In the genomic region with DNA sequence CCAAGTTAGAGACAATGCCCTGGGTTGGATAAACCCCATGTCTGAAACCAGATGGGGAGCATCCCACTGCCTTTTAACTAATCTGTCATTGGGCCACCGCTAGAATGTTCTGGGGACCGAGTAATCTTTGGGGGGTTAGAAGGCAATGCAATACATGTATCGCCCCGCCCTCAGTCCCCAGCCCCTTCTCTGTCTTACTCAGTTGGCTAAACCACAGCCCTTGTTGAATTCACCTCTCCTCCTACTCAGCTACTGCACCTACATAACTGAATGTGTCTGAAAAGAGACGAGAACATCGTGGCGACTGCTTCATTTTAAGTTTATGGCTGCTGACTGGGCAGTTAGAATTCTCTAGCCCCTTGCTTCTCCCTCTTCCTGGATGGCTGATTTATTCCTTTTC, we compare ENCODE assay signal across 20 cellular contexts. TPM values are rescaled to one million over a fixed set of nuclear protein-coding genes. Genes with fewer than 3 reads are reported as not detected.
DNase-seq lines count a peak whose midpoint lies in the region; ATAC-seq lines count a peak whose summit lies in the region.
"Had no signal": no experiment of that assay in that cellular context is flagged by ENCODE, and none has a peak within 500 bp of the region (broad histone marks: within the 10 kb centered on the region; RNA-seq: fewer than 3 reads in every experiment).

No MANE protein-coding gene starts in this region.

- peak; percentile 61 for DNase-seq in activated CD4-positive, alpha-beta memory T cell treated with anti-CD3 and anti-CD28 coated beads for 36 hours
- DNase-seq in activated CD4-positive, alpha-beta memory T cell treated with anti-CD3 and anti-CD28 coated beads, Interleukin-2, amount 10 ng/mL, durations not matched to agents 7 days and 5 days, result no peak
- peak; percentile 32 for DNase-seq in activated naive CD4-positive, alpha-beta T cell treated with Interleukin-2 at 50 U/mL for 16 hours
- DNase-seq in activated naive CD4-positive, alpha-beta T cell treated with anti-CD3 and anti-CD28 coated beads, Interleukin-2, amount 10 ng/mL, durations not matched to agents 7 days and 5 days, result no peak
- DNase-seq in stimulated activated naive CD8-positive, alpha-beta T cell treated with anti-CD3 and anti-CD28 coated beads, Interleukin-15, amount 100 ng/mL, for 72 hours, result no peak
- DNase-seq: BE2C; C1 segment of cervical spinal cord; CD4-positive, CD25-positive, alpha-beta regulatory T cell; CD8-positive, alpha-beta memory T cell; COR-L47; DMS 273 treated with DMSO at 0.1 percent for 48 hours; DND-41; EL; H7 had no signal

- no peaks in the 10 kb centered on the region for H3K36me3 Mint-ChIP-seq in activated CD4-positive, alpha-beta memory T cell treated with anti-CD3 and anti-CD28 coated beads for 36 hours
- H3K36me3 Mint-ChIP-seq in activated CD4-positive, alpha-beta memory T cell treated with anti-CD3 and anti-CD28 coated beads, Interleukin-2, amount 10 ng/mL, durations not matched to agents 7 days and 5 days (ENCODE audit: low read depth), result peaks cover 3% of the 10 kb centered on the region
- H3K36me3 Mint-ChIP-seq in activated naive CD4-positive, alpha-beta T cell treated with anti-CD3 and anti-CD28 coated beads, Interleukin-2, amount 10 ng/mL, durations not matched to agents 7 days and 5 days, result no peaks in the 10 kb centered on the region
- peaks cover 15% of the 10 kb centered on the region for H3K36me3 Mint-ChIP-seq in activated T-helper 17 cell treated with anti-CD3 and anti-CD28 coated beads, Interleukin-2, amount 50 U/mL, for 72 hours (ENCODE audit: low read depth)
- H3K36me3 Mint-ChIP-seq: CD4-positive, CD25-positive, alpha-beta regulatory T cell had no signal

- H3K4me3 Mint-ChIP-seq in activated CD4-positive, alpha-beta memory T cell treated with anti-CD3 and anti-CD28 coated beads for 36 hours, result no peak overlapping the region
- H3K4me3 Mint-ChIP-seq in activated CD4-positive, alpha-beta memory T cell treated with anti-CD3 and anti-CD28 coated beads, Interleukin-2, amount 10 ng/mL, durations not matched to agents 7 days and 5 days, result no peak overlapping the region
- H3K4me3 Mint-ChIP-seq in activated naive CD4-positive, alpha-beta T cell treated with anti-CD3 and anti-CD28 coated beads, Interleukin-2, amount 10 ng/mL, durations not matched to agents 7 days and 5 days, result no peak overlapping the region
- H3K4me3 Mint-ChIP-seq in activated T-helper 17 cell treated with anti-CD3 and anti-CD28 coated beads, Interleukin-2, amount 50 U/mL, for 72 hours, result peak overlapping the region; percentile 56
- no peak overlapping the region for H3K4me3 Mint-ChIP-seq in stimulated activated naive CD8-positive, alpha-beta T cell treated with anti-CD3 and anti-CD28 coated beads, Interleukin-15, amount 100 ng/mL, for 72 hours
- H3K4me3 Mint-ChIP-seq: CD8-positive, alpha-beta memory T cell; GM23338 had no signal

- no peaks in the 10 kb centered on the region for H3K9me3 Mint-ChIP-seq in activated CD4-positive, alpha-beta memory T cell treated with anti-CD3 and anti-CD28 coated beads for 36 hours
- no peaks in the 10 kb centered on the region for H3K9me3 Mint-ChIP-seq in activated CD4-positive, alpha-beta memory T cell treated with anti-CD3 and anti-CD28 coated beads, Interleukin-2, amount 10 ng/mL, durations not matched to agents 7 days and 5 days
- no peaks in the 10 kb centered on the region for H3K9me3 Mint-ChIP-seq in activated naive CD4-positive, alpha-beta T cell treated with anti-CD3 and anti-CD28 coated beads, Interleukin-2, amount 10 ng/mL, durations not matched to agents 7 days and 5 days
- no peaks in the 10 kb centered on the region for H3K9me3 Mint-ChIP-seq in activated T-helper 17 cell treated with anti-CD3 and anti-CD28 coated beads, Interleukin-2, amount 50 U/mL, for 72 hours
- no peaks in the 10 kb centered on the region for H3K9me3 Mint-ChIP-seq in stimulated activated naive CD8-positive, alpha-beta T cell treated with anti-CD3 and anti-CD28 coated beads, Interleukin-15, amount 100 ng/mL, for 72 hours
- H3K9me3 Mint-ChIP-seq: CD8-positive, alpha-beta memory T cell; GM23338 had no signal

- CTCF ChIA-PET in activated CD4-positive, alpha-beta memory T cell treated with anti-CD3 and anti-CD28 coated beads for 36 hours (lab: Charles Lee), result no interaction called here
- CTCF ChIA-PET in activated CD4-positive, alpha-beta memory T cell treated with anti-CD3 and anti-CD28 coated beads, Interleukin-2, amount 10 ng/mL, durations not matched to agents 7 days and 5 days (lab: Charles Lee), result no interaction called here
- CTCF ChIA-PET in activated naive CD4-positive, alpha-beta T cell treated with anti-CD3 and anti-CD28 coated beads, Interleukin-2, amount 10 ng/mL, durations not matched to agents 7 days and 5 days (lab: Charles Lee), result no interaction called here

- no peak overlapping the region for H3K27ac Mint-ChIP-seq in activated CD4-positive, alpha-beta memory T cell treated with anti-CD3 and anti-CD28 coated beads for 36 hours
- no peak overlapping the region for H3K27ac Mint-ChIP-seq in activated CD4-positive, alpha-beta memory T cell treated with anti-CD3 and anti-CD28 coated beads, Interleukin-2, amount 10 ng/mL, durations not matched to agents 7 days and 5 days
- H3K27ac Mint-ChIP-seq in activated naive CD4-positive, alpha-beta T cell treated with anti-CD3 and anti-CD28 coated beads, Interleukin-2, amount 10 ng/mL, durations not matched to agents 7 days and 5 days, result no peak overlapping the region
- H3K27ac Mint-ChIP-seq in activated T-helper 17 cell treated with anti-CD3 and anti-CD28 coated beads, Interleukin-2, amount 50 U/mL, for 72 hours, result peak overlapping the region; percentile 54
- H3K27ac Mint-ChIP-seq in stimulated activated naive CD8-positive, alpha-beta T cell treated with anti-CD3 and anti-CD28 coated beads, Interleukin-15, amount 100 ng/mL, for 72 hours, result no peak overlapping the region
- H3K27ac Mint-ChIP-seq: GM23338 had no signal

- intact Hi-C loops in activated CD4-positive, alpha-beta memory T cell treated with anti-CD3 and anti-CD28 coated beads for 36 hours (cut with micrococcal nuclease), result no loop called here

- POLR2A ChIA-PET in activated CD4-positive, alpha-beta memory T cell treated with anti-CD3 and anti-CD28 coated beads for 36 hours (lab: Charles Lee), result interaction anchor here (1.0 kb wide), 1 partner anchor 14 kb away, joined by 3 read pairs; no protein-coding TSS in a partner anchor
- POLR2A ChIA-PET in activated CD4-positive, alpha-beta memory T cell treated with anti-CD3 and anti-CD28 coated beads, Interleukin-2, amount 10 ng/mL, durations not matched to agents 7 days and 5 days (lab: Charles Lee), result no interaction called here

- peaks cover 53% of the 10 kb centered on the region for H3K4me1 Mint-ChIP-seq in activated CD4-positive, alpha-beta memory T cell treated with anti-CD3 and anti-CD28 coated beads for 36 hours (ENCODE audit: low read depth)
- peaks cover 43% of the 10 kb centered on the region for H3K4me1 Mint-ChIP-seq in activated CD4-positive, alpha-beta memory T cell treated with anti-CD3 and anti-CD28 coated beads, Interleukin-2, amount 10 ng/mL, durations not matched to agents 7 days and 5 days
- H3K4me1 Mint-ChIP-seq in activated naive CD4-positive, alpha-beta T cell treated with anti-CD3 and anti-CD28 coated beads, Interleukin-2, amount 10 ng/mL, durations not matched to agents 7 days and 5 days, result peaks cover 8% of the 10 kb centered on the region
- peaks cover 42% of the 10 kb centered on the region for H3K4me1 Mint-ChIP-seq in activated T-helper 17 cell treated with anti-CD3 and anti-CD28 coated beads, Interleukin-2, amount 50 U/mL, for 72 hours
- H3K4me1 Mint-ChIP-seq in stimulated activated naive CD8-positive, alpha-beta T cell treated with anti-CD3 and anti-CD28 coated beads, Interleukin-15, amount 100 ng/mL, for 72 hours, result peaks cover 41% of the 10 kb centered on the region
- H3K4me1 Mint-ChIP-seq: GM23338 had no signal

- H3K27me3 Mint-ChIP-seq in activated CD4-positive, alpha-beta memory T cell treated with anti-CD3 and anti-CD28 coated beads for 36 hours, result no peaks in the 10 kb centered on the region
- peaks cover 18% of the 10 kb centered on the region for H3K27me3 Mint-ChIP-seq in activated CD4-positive, alpha-beta memory T cell treated with anti-CD3 and anti-CD28 coated beads, Interleukin-2, amount 10 ng/mL, durations not matched to agents 7 days and 5 days
- H3K27me3 Mint-ChIP-seq in activated naive CD4-positive, alpha-beta T cell treated with anti-CD3 and anti-CD28 coated beads, Interleukin-2, amount 10 ng/mL, durations not matched to agents 7 days and 5 days, result peaks cover 24% of the 10 kb centered on the region
- H3K27me3 Mint-ChIP-seq in activated T-helper 17 cell treated with anti-CD3 and anti-CD28 coated beads, Interleukin-2, amount 50 U/mL, for 72 hours, result no peaks in the 10 kb centered on the region
- peaks cover 32% of the 10 kb centered on the region for H3K27me3 Mint-ChIP-seq in stimulated activated naive CD8-positive, alpha-beta T cell treated with anti-CD3 and anti-CD28 coated beads, Interleukin-15, amount 100 ng/mL, for 72 hours
- H3K27me3 Mint-ChIP-seq: CD4-positive, CD25-positive, alpha-beta regulatory T cell had no signal

- ATAC-seq in activated T-helper 17 cell treated with anti-CD3 and anti-CD28 coated beads, Interleukin-2, amount 50 U/mL, for 72 hours (replicated peaks), result peak; percentile 57
- ATAC-seq in GM21526 (IDR thresholded peaks at IDR 0.05; ENCODE audit: low FRiP score, unreplicated experiment), result no peak
- no peak for ATAC-seq in stimulated activated naive CD8-positive, alpha-beta T cell treated with anti-CD3 and anti-CD28 coated beads, Interleukin-15, amount 100 ng/mL, for 72 hours
- ATAC-seq: GM23338, HepG2 had no signal

RNA-seq across cellular contexts. Expression of gene CCR6, which starts 15.1 kb away (rescaled TPM):
- total RNA-seq in activated CD4-positive, alpha-beta memory T cell treated with anti-CD3 and anti-CD28 coated beads for 36 hours, result 1 to 10 TPM; 5.1 to 7.4 TPM
- total RNA-seq in activated CD4-positive, alpha-beta memory T cell treated with anti-CD3 and anti-CD28 coated beads, Interleukin-2, amount 10 ng/mL, durations not matched to agents 7 days and 5 days, result 10 to 100 TPM; 20.0 to 20.3 TPM
- total RNA-seq in activated T-helper 17 cell treated with anti-CD3 and anti-CD28 coated beads, Interleukin-2, amount 50 U/mL, for 72 hours, result 10 to 100 TPM; 31.5 to 55.7 TPM
- total RNA-seq: A172, G401, GM23338, H7 had no signal

RNA-seq across cellular contexts. Expression of gene GPR31, which starts 50.0 kb away (rescaled TPM):
- total RNA-seq in activated CD4-positive, alpha-beta memory T cell treated with anti-CD3 and anti-CD28 coated beads for 36 hours, result not detected
- not detected for total RNA-seq in activated CD4-positive, alpha-beta memory T cell treated with anti-CD3 and anti-CD28 coated beads, Interleukin-2, amount 10 ng/mL, durations not matched to agents 7 days and 5 days
- total RNA-seq in activated T-helper 17 cell treated with anti-CD3 and anti-CD28 coated beads, Interleukin-2, amount 50 U/mL, for 72 hours, result not detected
- total RNA-seq: A172; CD4-positive, CD25-positive, alpha-beta regulatory T cell; CD8-positive, alpha-beta memory T cell; G401; GM23338; H7; HepG2 had no signal

Comparison
In these comparisons a context has a peak if more than half of its experiments do, and no peak if none do; other contexts are left out.
1. DNase-seq: peak in activated CD4-positive, alpha-beta memory T cell treated with anti-CD3 and anti-CD28 coated beads for 36 hours (single experiment) and activated naive CD4-positive, alpha-beta T cell treated with Interleukin-2 at 50 U/mL for 16 hours (single experiment); none in activated CD4-positive, alpha-beta memory T cell treated with anti-CD3 and anti-CD28 coated beads, Interleukin-2, amount 10 ng/mL, durations not matched to agents 7 days and 5 days (single experiment), activated naive CD4-positive, alpha-beta T cell treated with anti-CD3 and anti-CD28 coated beads, Interleukin-2, amount 10 ng/mL, durations not matched to agents 7 days and 5 days (single experiment) and stimulated activated naive CD8-positive, alpha-beta T cell treated with anti-CD3 and anti-CD28 coated beads, Interleukin-15, amount 100 ng/mL, for 72 hours (0 of 2).